ENCODE assay signal across 8 cellular contexts in the genomic region with DNA sequence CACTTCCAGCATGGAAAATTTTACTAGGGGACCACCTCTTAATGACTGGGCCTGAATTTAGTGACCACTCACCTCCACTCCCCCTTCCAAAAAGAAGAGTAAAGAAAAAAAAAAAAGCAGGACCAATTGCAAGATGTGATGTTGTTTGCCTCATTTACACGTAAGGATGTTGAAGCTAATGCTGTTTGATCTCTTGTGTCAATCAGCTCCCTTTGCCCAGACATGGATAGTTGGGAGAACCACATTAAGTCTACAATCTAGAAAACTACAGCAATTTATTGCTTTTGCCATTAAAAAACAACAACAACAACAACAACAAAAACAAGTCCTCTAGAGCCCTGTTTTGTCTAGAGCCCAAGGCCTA. TPM values are rescaled to one million over a fixed set of nuclear protein-coding genes. Genes with fewer than 3 reads are reported as not detected.
DNase-seq lines count a peak whose midpoint lies in the region; ATAC-seq and TF ChIP-seq lines count a peak whose summit lies in the region.

No MANE protein-coding gene starts in this region.

- H3K4me1 Mint-ChIP-seq in activated T-cell treated with anti-CD3 and anti-CD28 coated beads, Interleukin-2, amount 50 U/mL, for 24 hours (ENCODE audit: low read depth), result peaks cover 42% of the 10 kb centered on the region

- H3K23ac ChIP-seq in mesenchymal stem cell (ENCODE audit: low read length in 2 of 2), result no peak overlapping the region

- no peak overlapping the region for H2AFZ ChIP-seq in mesenchymal stem cell (ENCODE audit: low read depth, low read length)

- no peak overlapping the region for H2BK15ac ChIP-seq in mesenchymal stem cell (ENCODE audit: low read depth, poor library complexity, severe bottlenecking)

- no peak overlapping the region for H2AK5ac ChIP-seq in mesenchymal stem cell (ENCODE audit: low read length, severe bottlenecking)

- H3K4ac ChIP-seq in mesenchymal stem cell (ENCODE audit: low read depth in 1 of 2, low read length in 2 of 2), result peak overlapping the region in 1 of 2 experiments; percentile 83

- H3K27ac ChIP-seq in body of pancreas (peak overlapping the region; percentile 67 to 96 (median 85)), mesenchymal stem cell (ENCODE audit: low read length, poor library complexity, severe bottlenecking) (peak overlapping the region; percentile 99), tibial artery (peak overlapping the region; percentile 99 to 100)

- H2BK120ac ChIP-seq in mesenchymal stem cell (ENCODE audit: low read depth, low read length), result peak overlapping the region; percentile 76

- H3K9me3 ChIP-seq in body of pancreas (no peaks in the 10 kb centered on the region), mesenchymal stem cell (ENCODE audit: control insufficient read depth, low read length) (no peaks in the 10 kb centered on the region), tibial artery (no peaks in the 10 kb centered on the region)

- H3K18ac ChIP-seq in mesenchymal stem cell (ENCODE audit: low read depth in 1 of 2, low read length in 2 of 2), result no peak overlapping the region

- H3K27me3 ChIP-seq in body of pancreas (no peaks in the 10 kb centered on the region), mesenchymal stem cell (ENCODE audit: control insufficient read depth in 1 of 2, insufficient read depth in 1 of 2, low read length in 2 of 2) (no peaks in the 10 kb centered on the region), tibial artery (no peaks in the 10 kb centered on the region)

- H3K9me3 Mint-ChIP-seq in activated T-cell treated with anti-CD3 and anti-CD28 coated beads, Interleukin-2, amount 50 U/mL, for 24 hours, result no peaks in the 10 kb centered on the region

- peaks cover 36% of the 10 kb centered on the region for H3K4me1 ChIP-seq in body of pancreas
- peaks cover 19% of the 10 kb centered on the region for H3K4me1 ChIP-seq in mesenchymal stem cell (ENCODE audit: control insufficient read depth, insufficient read depth, low read depth, low read length)
- peaks cover 0 to 90% (median 71%) of the 10 kb centered on the region in 4 donors for H3K4me1 ChIP-seq in tibial artery

- DNase-seq in activated T-cell treated with anti-CD3 and anti-CD28 coated beads, Interleukin-2, amount 50 U/mL, for 24 hours, result no peak
- DNase-seq in activated T-cell treated with anti-CD3 and anti-CD28 coated beads, Interleukin-2, amount 50 U/mL, for 1 hour, result no peak
- DNase-seq in body of pancreas (no peak), mesenchymal stem cell (no peak), tibial artery (no peak), NCI-H446 (lab: John Stamatoyannopoulos, UW) (no peak)

- no peaks in the 10 kb centered on the region for H3K36me3 Mint-ChIP-seq in activated T-cell treated with anti-CD3 and anti-CD28 coated beads, Interleukin-2, amount 50 U/mL, for 24 hours (ENCODE audit: low read depth)

- H4K91ac ChIP-seq in mesenchymal stem cell (ENCODE audit: low read length), result no peak overlapping the region

- H3K4me2 ChIP-seq in mesenchymal stem cell (ENCODE audit: low read length, poor library complexity, severe bottlenecking), result no peak overlapping the region

- TF ChIP-seq POLR2A in body of pancreas (IDR thresholded peaks at IDR 0.05), result no peak

- H3K9ac ChIP-seq in mesenchymal stem cell (ENCODE audit: low read length), result peak overlapping the region; percentile 92

- peak overlapping the region; percentile 96 for H3K27ac Mint-ChIP-seq in activated T-cell treated with anti-CD3 and anti-CD28 coated beads, Interleukin-2, amount 50 U/mL, for 24 hours

- no peak overlapping the region for H4K8ac ChIP-seq in mesenchymal stem cell (ENCODE audit: low read length)

- peaks cover 8% of the 10 kb centered on the region for H3K79me1 ChIP-seq in mesenchymal stem cell (replicated peaks; ENCODE audit: low read length, poor library complexity, severe bottlenecking)

- peak overlapping the region; percentile 63 for H3K4me3 Mint-ChIP-seq in activated T-cell treated with anti-CD3 and anti-CD28 coated beads, Interleukin-2, amount 50 U/mL, for 24 hours

- no peaks in the 10 kb centered on the region for H3K27me3 Mint-ChIP-seq in activated T-cell treated with anti-CD3 and anti-CD28 coated beads, Interleukin-2, amount 50 U/mL, for 24 hours

- no peak overlapping the region for H3K4me3 ChIP-seq in body of pancreas
- H3K4me3 ChIP-seq in mesenchymal stem cell (ENCODE audit: insufficient read depth in 1 of 2, low read depth in 1 of 2, low read length in 2 of 2), result peak overlapping the region in 1 of 2 experiments; percentile 52
- peak overlapping the region; percentile 12 to 39 for H3K4me3 ChIP-seq in tibial artery

- no peak overlapping the region for H2BK12ac ChIP-seq in mesenchymal stem cell (ENCODE audit: low read length in 2 of 2)

- H2BK5ac ChIP-seq in mesenchymal stem cell (ENCODE audit: low read depth, low read length, poor library complexity, severe bottlenecking), result no peak overlapping the region

- H3K36me3 ChIP-seq in body of pancreas (replicated peaks in 1 of 2; ENCODE audit: insufficient read depth in 1 of 2, low read depth in 2 of 2) (no peaks in the 10 kb centered on the region), mesenchymal stem cell (ENCODE audit: control insufficient read depth in 1 of 2, insufficient read depth in 2 of 2, low read depth in 1 of 2, low read length in 2 of 2) (no peaks in the 10 kb centered on the region), tibial artery (no peaks in the 10 kb centered on the region)

- TF ChIP-seq CTCF in body of pancreas (IDR thresholded peaks at IDR 0.05), result no peak
- TF ChIP-seq CTCF in tibial artery (IDR thresholded peaks at IDR 0.05), result no peak

- WGBS in body of pancreas, 2 donors, result 86% methylated on average over 1 of the region's 1 CpG
- WGBS in mesenchymal stem cell, result 36% methylated on average over 1 of the region's 1 CpG

- H3K14ac ChIP-seq in mesenchymal stem cell (ENCODE audit: low read length in 2 of 2), result no peak overlapping the region

- ATAC-seq in body of pancreas (no peak), HG02852 (IDR thresholded peaks at IDR 0.05; ENCODE audit: unreplicated experiment) (no peak), HG02938 (IDR thresholded peaks at IDR 0.05; ENCODE audit: unreplicated experiment) (no peak)

- intact Hi-C loops in body of pancreas (cut with DNase I), result no loop called here
- intact Hi-C loops in tibial artery (cut with DNase I; ENCODE audit: low total_unique reads), result no loop called here

RNA-seq across cellular contexts. Expression of gene DSTN, which starts 11.0 kb away (rescaled TPM):
- 100 to 1,000 TPM; 103 to 464 TPM for total RNA-seq in body of pancreas
- polyA plus RNA-seq in mesenchymal stem cell (2013, experiment 1 of 2), result 931 TPM
- 914 TPM for polyA plus RNA-seq in mesenchymal stem cell (2013, experiment 2 of 2)

RNA-seq across cellular contexts. Expression of gene BFSP1, which starts 27.7 kb away (rescaled TPM):
- under 1 TPM; 0.52 to 0.99 TPM for total RNA-seq in body of pancreas
- polyA plus RNA-seq in mesenchymal stem cell (2013, experiment 1 of 2), result 6.3 TPM
- 6.0 TPM for polyA plus RNA-seq in mesenchymal stem cell (2013, experiment 2 of 2)

Comparison
In these comparisons a context has a peak if more than half of its experiments do, and no peak if none do; other contexts are left out.
1. H3K4me3 ChIP-seq: peak in tibial artery (2 of 2); none in body of pancreas (0 of 2).
2. Peak in every context shown above with its lines, with median percentiles within 50 percentile points of each other: H3K27ac ChIP-seq.